11 cellular contexts compared by ENCODE assay signal in the genomic region with DNA sequence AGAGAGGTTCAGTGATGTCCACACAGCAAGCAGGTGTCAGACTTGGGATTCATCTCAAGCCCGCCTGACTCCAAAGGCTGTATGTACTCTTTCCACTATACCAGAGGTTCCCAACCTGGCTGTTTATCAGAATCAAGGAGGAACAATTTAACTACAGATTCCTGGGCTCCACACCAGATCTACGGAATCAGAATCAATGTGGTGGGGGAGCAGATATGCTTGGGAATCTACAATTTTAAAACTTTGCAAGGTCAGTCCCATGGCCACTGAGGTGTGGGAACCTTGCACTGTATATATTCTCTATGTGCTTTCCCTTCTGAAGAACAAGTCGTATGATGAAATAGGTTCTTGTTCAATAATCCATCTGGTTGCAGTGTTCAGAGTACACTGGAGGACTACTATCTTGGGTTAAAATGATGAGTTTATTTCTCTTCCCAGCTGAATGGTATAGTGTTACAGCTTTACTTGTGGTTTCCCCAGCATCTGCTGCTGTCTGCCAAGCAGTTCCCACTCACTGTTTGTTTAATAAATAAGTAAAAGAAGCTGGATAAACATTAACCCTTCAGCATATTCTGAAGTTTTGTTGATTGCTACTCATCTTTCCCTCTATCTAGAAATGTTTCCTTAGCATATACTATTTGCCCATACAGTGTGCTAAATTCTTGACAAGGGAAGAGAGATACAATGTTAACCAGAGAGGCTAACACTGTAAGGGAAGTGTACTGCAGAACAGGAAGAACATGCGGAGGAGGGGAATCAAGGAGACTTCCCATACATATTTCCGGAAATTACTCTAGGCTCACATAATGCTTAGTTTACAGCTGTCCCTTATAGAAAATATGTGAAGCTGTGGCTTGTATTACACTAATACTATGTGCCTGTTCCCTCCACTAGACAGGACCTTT. TPM values are rescaled to one million over a fixed set of nuclear protein-coding genes. Genes with fewer than 3 reads are reported as not detected.
DNase-seq lines count a peak whose midpoint lies in the region; ATAC-seq, FAIRE-seq and TF ChIP-seq lines count a peak whose summit lies in the region.
"Had no signal": no experiment of that assay in that cellular context is flagged by ENCODE, and none has a peak within 500 bp of the region (broad histone marks: within the 10 kb centered on the region; RNA-seq: fewer than 3 reads in every experiment).

No MANE protein-coding gene starts in this region.

- H3K27ac ChIP-seq in A549 (peak overlapping the region; percentile 59 to 61), RWPE2 (ENCODE audit: poor library complexity, severe bottlenecking) (no peak overlapping the region)
- H3K27ac ChIP-seq: esophagus muscularis mucosa, thoracic aorta had no signal

- no peak for TF ChIP-seq RAD21 in A549 (conservative IDR thresholded peaks at IDR 0.05 in 1 of 2, IDR thresholded peaks at IDR 0.05 in 1 of 2)

- H3K4me2 ChIP-seq in A549: peak overlapping the region; percentile 50

- H3K9me3 ChIP-seq in A549: peaks cover 13% of the 10 kb centered on the region
- H3K9me3 ChIP-seq in RWPE2 (ENCODE audit: severe bottlenecking): peaks cover 9% of the 10 kb centered on the region
- H3K9me3 ChIP-seq: thoracic aorta had no signal

- H3K4me1 ChIP-seq in A549 (peaks cover 31% of the 10 kb centered on the region), RWPE2 (ENCODE audit: insufficient read depth, poor library complexity, severe bottlenecking) (peaks cover 2% of the 10 kb centered on the region)

- FAIRE-seq in A549 (lab: Jason Lieb, UNC): peak; percentile 54

- 44% methylated on average over 5 of the region's 5 CpGs for WGBS in A549 (ENCODE audit: missing lambda C conversion rate)

- H3K27me3 ChIP-seq in RWPE2 (ENCODE audit: insufficient read depth, poor library complexity, severe bottlenecking): no peaks in the 10 kb centered on the region
- H3K27me3 ChIP-seq: esophagus muscularis mucosa had no signal

- TF ChIP-seq EP300 in A549 (IDR thresholded peaks at IDR 0.05): no peak

- H3K4me3 ChIP-seq in A549: no peak overlapping the region
- no peak overlapping the region for H3K4me3 ChIP-seq in RWPE2 (ENCODE audit: severe bottlenecking)
- H3K4me3 ChIP-seq: esophagus muscularis mucosa, thoracic aorta had no signal

- peaks cover 73% of the 10 kb centered on the region for H3K36me3 ChIP-seq in RWPE2 (ENCODE audit: low read depth)

- CTCF ChIA-PET in A549 (lab: Yijun Ruan, JAX): interaction anchor here (1.0 to 1.4 kb wide), 2 partner anchors 10 to 34 kb away, joined by 3 to 5 read pairs; a partner anchor contains a TSS

- peak in 1 of 2 experiments; percentile 47 for DNase-seq in A549 (ENCODE audit: low read depth in 1 of 2, low spot score in 1 of 2)
- DNase-seq in RWPE2 (ENCODE audit: low spot score): no peak
- DNase-seq in glomerular visceral epithelial cell (ENCODE audit: extremely low spot score): peak; percentile 48
- no peak for DNase-seq in activated T-cell treated with anti-CD3 and anti-CD28 coated beads for 4 hours
- no peak for DNase-seq in SIG-M5 (lab: John Stamatoyannopoulos, UW)
- DNase-seq: NCI-H774 had no signal

- POLR2A ChIA-PET in A549 (lab: Yijun Ruan, JAX): no interaction called here

- no peak for TF ChIP-seq POLR2A in A549 (IDR thresholded peaks at IDR 0.05; ENCODE audit: low read length)

- peak; percentile 54 to 85; a peak in 4 of 6 replicates for ATAC-seq in A549
- peak; percentile 58 for ATAC-seq in GM19467 (IDR thresholded peaks at IDR 0.05; ENCODE audit: unreplicated experiment)
- peak; percentile 51; the same call in 2 of the 3 replicates for ATAC-seq in RWPE2 (ENCODE audit: low read depth)
- ATAC-seq in HG03432 (IDR thresholded peaks at IDR 0.05; ENCODE audit: unreplicated experiment): no peak
- no peak for ATAC-seq in esophagus mucosa

- TF ChIP-seq CTCF in A549 (IDR thresholded peaks at IDR 0.05): no peak
- no peak for TF ChIP-seq CTCF in RWPE2 (IDR thresholded peaks at IDR 0.05; ENCODE audit: poor library complexity, severe bottlenecking)

TF ChIP-seq in A549, 52 proteins besides CTCF, POLR2A, EP300 and RAD21 (continues in another document):
- TF ChIP-seq ZNF302 (CRISPR knock-in tag; IDR thresholded peaks at IDR 0.05) (no peak), BHLHE40 (IDR thresholded peaks at IDR 0.05; ENCODE audit: low read depth, low read length) (no peak), CBX2 (IDR thresholded peaks at IDR 0.05; ENCODE audit: borderline replicate concordance, low read depth) (no peak), PHF8 (IDR thresholded peaks at IDR 0.05; ENCODE audit: borderline replicate concordance, low read depth) (no peak), POLR2AphosphoS2 (conservative IDR thresholded peaks at IDR 0.05; ENCODE audit: low read length) (no peak)
- TF ChIP-seq, protein P1, sequence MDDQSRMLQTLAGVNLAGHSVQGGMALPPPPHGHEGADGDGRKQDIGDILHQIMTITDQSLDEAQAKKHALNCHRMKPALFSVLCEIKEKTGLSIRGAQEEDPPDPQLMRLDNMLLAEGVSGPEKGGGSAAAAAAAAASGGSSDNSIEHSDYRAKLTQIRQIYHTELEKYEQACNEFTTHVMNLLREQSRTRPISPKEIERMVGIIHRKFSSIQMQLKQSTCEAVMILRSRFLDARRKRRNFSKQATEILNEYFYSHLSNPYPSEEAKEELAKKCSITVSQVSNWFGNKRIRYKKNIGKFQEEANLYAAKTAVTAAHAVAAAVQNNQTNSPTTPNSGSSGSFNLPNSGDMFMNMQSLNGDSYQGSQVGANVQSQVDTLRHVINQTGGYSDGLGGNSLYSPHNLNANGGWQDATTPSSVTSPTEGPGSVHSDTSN (IDR thresholded peaks at IDR 0.05): no peak
- TF ChIP-seq, protein P2, sequence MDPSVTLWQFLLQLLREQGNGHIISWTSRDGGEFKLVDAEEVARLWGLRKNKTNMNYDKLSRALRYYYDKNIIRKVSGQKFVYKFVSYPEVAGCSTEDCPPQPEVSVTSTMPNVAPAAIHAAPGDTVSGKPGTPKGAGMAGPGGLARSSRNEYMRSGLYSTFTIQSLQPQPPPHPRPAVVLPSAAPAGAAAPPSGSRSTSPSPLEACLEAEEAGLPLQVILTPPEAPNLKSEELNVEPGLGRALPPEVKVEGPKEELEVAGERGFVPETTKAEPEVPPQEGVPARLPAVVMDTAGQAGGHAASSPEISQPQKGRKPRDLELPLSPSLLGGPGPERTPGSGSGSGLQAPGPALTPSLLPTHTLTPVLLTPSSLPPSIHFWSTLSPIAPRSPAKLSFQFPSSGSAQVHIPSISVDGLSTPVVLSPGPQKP (IDR thresholded peaks at IDR 0.05; ENCODE audit: low read depth, low read length): no peak
- TF ChIP-seq, protein P3, sequence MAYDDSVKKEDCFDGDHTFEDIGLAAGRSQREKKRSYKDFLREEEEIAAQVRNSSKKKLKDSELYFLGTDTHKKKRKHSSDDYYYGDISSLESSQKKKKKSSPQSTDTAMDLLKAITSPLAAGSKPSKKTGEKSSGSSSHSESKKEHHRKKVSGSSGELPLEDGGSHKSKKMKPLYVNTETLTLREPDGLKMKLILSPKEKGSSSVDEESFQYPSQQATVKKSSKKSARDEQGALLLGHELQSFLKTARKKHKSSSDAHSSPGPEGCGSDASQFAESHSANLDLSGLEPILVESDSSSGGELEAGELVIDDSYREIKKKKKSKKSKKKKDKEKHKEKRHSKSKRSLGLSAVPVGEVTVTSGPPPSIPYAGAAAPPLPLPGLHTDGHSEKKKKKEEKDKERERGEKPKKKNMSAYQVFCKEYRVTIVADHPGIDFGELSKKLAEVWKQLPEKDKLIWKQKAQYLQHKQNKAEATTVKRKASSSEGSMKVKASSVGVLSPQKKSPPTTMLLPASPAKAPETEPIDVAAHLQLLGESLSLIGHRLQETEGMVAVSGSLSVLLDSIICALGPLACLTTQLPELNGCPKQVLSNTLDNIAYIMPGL (CRISPR knock-in tag; IDR thresholded peaks at IDR 0.05; ENCODE audit: borderline replicate concordance): no peak
- TF ChIP-seq, protein P4, sequence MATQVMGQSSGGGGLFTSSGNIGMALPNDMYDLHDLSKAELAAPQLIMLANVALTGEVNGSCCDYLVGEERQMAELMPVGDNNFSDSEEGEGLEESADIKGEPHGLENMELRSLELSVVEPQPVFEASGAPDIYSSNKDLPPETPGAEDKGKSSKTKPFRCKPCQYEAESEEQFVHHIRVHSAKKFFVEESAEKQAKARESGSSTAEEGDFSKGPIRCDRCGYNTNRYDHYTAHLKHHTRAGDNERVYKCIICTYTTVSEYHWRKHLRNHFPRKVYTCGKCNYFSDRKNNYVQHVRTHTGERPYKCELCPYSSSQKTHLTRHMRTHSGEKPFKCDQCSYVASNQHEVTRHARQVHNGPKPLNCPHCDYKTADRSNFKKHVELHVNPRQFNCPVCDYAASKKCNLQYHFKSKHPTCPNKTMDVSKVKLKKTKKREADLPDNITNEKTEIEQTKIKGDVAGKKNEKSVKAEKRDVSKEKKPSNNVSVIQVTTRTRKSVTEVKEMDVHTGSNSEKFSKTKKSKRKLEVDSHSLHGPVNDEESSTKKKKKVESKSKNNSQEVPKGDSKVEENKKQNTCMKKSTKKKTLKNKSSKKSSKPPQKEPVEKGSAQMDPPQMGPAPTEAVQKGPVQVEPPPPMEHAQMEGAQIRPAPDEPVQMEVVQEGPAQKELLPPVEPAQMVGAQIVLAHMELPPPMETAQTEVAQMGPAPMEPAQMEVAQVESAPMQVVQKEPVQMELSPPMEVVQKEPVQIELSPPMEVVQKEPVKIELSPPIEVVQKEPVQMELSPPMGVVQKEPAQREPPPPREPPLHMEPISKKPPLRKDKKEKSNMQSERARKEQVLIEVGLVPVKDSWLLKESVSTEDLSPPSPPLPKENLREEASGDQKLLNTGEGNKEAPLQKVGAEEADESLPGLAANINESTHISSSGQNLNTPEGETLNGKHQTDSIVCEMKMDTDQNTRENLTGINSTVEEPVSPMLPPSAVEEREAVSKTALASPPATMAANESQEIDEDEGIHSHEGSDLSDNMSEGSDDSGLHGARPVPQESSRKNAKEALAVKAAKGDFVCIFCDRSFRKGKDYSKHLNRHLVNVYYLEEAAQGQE (IDR thresholded peaks at IDR 0.05): no peak

RNA-seq across cellular contexts. Expression of a gene that starts 9.8 kb away (rescaled TPM):
- 27.9 and 30.6 TPM in 2 replicates for polyA plus RNA-seq in A549 (2011; rRNA removed)
- polyA plus RNA-seq in A549 (2012; cell fraction: cytosol; rRNA removed): 19.5 and 23.1 TPM in 2 replicates
- 21.4 and 25.4 TPM in 2 replicates for polyA plus RNA-seq in A549 (2012; cell fraction: nucleus; rRNA removed)
- 19.6 to 20.6 TPM (median 20.0 TPM) in 3 replicates for polyA plus RNA-seq in A549 (2017; fragmentation: RNase III; extraction: RNeasy Plus Mini Kit Qiagen cat#74134 plus additional on column Dnase treatment)
- polyA minus RNA-seq in A549 (2011; rRNA and poly(A)+ RNA removed): 39.8 and 40.6 TPM in 2 replicates
- total RNA-seq in esophagus mucosa: 8.1 TPM

RNA-seq across cellular contexts. Expression of a gene that starts 10.1 kb away (rescaled TPM):
- polyA plus RNA-seq in A549 (2011; rRNA removed): 26.7 and 28.4 TPM in 2 replicates
- 9.2 and 11.5 TPM in 2 replicates for polyA plus RNA-seq in A549 (2012; cell fraction: cytosol; rRNA removed)
- polyA plus RNA-seq in A549 (2012; cell fraction: nucleus; rRNA removed): 14.9 and 28.4 TPM in 2 replicates
- polyA plus RNA-seq in A549 (2017; fragmentation: RNase III; extraction: RNeasy Plus Mini Kit Qiagen cat#74134 plus additional on column Dnase treatment): 16.1 to 17.1 TPM (median 16.4 TPM) in 3 replicates
- 19.8 and 22.9 TPM in 2 replicates for polyA minus RNA-seq in A549 (2011; rRNA and poly(A)+ RNA removed)
- 24.1 TPM for total RNA-seq in esophagus mucosa

Comparison
In these comparisons a context has a peak if more than half of its experiments do, and no peak if none do; other contexts are left out.
1. ATAC-seq: peak in A549 (2 of 2), GM19467 (single experiment) and RWPE2 (single experiment); none in HG03432 (single experiment) and esophagus mucosa (single experiment).